In genomic region chr5:65481635-65482271, GRCh38 we compare ENCODE assay signal across 8 cellular contexts. TPM values are rescaled to one million over a fixed set of nuclear protein-coding genes. Genes with fewer than 3 reads are reported as not detected.
A peak's percentile ranks its signal among the peaks of the same experiment; 100 is the strongest.
DNase-seq lines count a peak whose midpoint lies in the region; ATAC-seq and TF ChIP-seq lines count a peak whose summit lies in the region.

TSS of gene ADAMTS6 (minus strand) at chr5:65481920. CDS start at chr5:65473673, 8,247 bp downstream.

- ATAC-seq in GM18861 (IDR thresholded peaks at IDR 0.05; ENCODE audit: unreplicated experiment), result peak; percentile 55
- peak; percentile 68 for ATAC-seq in HG03097 (IDR thresholded peaks at IDR 0.05; ENCODE audit: low FRiP score, unreplicated experiment)
- ATAC-seq in left lobe of liver, result peak; percentile 84

- CTCF ChIA-PET in AG04449 (lab: Yijun Ruan, JAX), result interaction anchor here (1.3 to 8.6 kb wide), 11 partner anchors 24 to 712 kb away, joined by 3 to 140 read pairs (median 9); no protein-coding TSS in a partner anchor

- POLR2A ChIA-PET in AG04449 (lab: Yijun Ruan, JAX), result interaction anchor here (0.6 to 1.3 kb wide), 4 partner anchors 381 to 510 kb away, joined by 3 to 4 read pairs (median 3); no protein-coding TSS in a partner anchor

- peak within 1 kb of the TSS; percentile 72 for H3K4me3 ChIP-seq in AG04449 (ENCODE audit: low read depth, low read length)

- TF ChIP-seq CTCF in AG04449 (IDR thresholded peaks at IDR 0.05; ENCODE audit: insufficient read depth, low read length, missing control alignments), result no peak

- DNase-seq in AG04449 (ENCODE audit: low read depth, low spot score) (peak; percentile 90), NCI-H446 treated with DMSO at 0.1 percent for 48 hours (lab: John Stamatoyannopoulos, UW) (peak; percentile 86), dermis blood vessel endothelial cell (peak; percentile 96), left lobe of liver (ENCODE audit: low spot score) (peak; percentile 96)
- DNase-seq in activated CD4-positive, alpha-beta T cell treated with anti-CD3 and anti-CD28 coated beads, Interleukin-2, amount 50 U/mL, for 1 hour, result peak; percentile 72
- peak; percentile 79 to 81 for DNase-seq in stimulated activated CD4-positive, alpha-beta T cell treated with anti-CD3 and anti-CD28 coated beads, Interleukin-2, amount 100 ng/mL, for 24 hours

RNA-seq across cellular contexts. Expression of gene ADAMTS6, which starts in this region (rescaled TPM):
- 47.0 and 52.4 TPM in 2 replicates for total RNA-seq in dermis blood vessel endothelial cell
- total RNA-seq in left lobe of liver, result 0.30 TPM

Comparison
In these comparisons a context has a peak if more than half of its experiments do, and no peak if none do; other contexts are left out.
1. Peak in every context shown above with its lines: DNase-seq, ATAC-seq and H3K4me3 ChIP-seq.
2. RNA of gene ADAMTS6 (total RNA-seq): 47.0 to 52.4 TPM in dermis blood vessel endothelial cell; 0.30 TPM in left lobe of liver (single experiment); every median in the first group is over 10 times any median in the second.
3. Peak in DNase-seq and ATAC-seq in left lobe of liver; RNA of the gene not detected or under 1 TPM.